In genomic region chr14:20209595-20209994, GRCh38 we compare ENCODE assay signal across 9 cellular contexts. TPM values are rescaled to one million over a fixed set of nuclear protein-coding genes. Genes with fewer than 3 reads are reported as not detected.
"Had no signal": no experiment of that assay in that cellular context is flagged by ENCODE, and none has a peak within 500 bp of the region (broad histone marks: within the 10 kb centered on the region; RNA-seq: fewer than 3 reads in every experiment).

No MANE protein-coding gene starts in this region.

- DNase-seq: IMR-90, KBM-7, KG1 had no signal

- ATAC-seq: HepG2 had no signal

- H3K27ac ChIP-seq: HL-60 had no signal

- H3K27ac Mint-ChIP-seq: IgD-negative memory B cell had no signal

- FAIRE-seq: HepG2, HTR-8/SVneo had no signal

- H3K4me3 Mint-ChIP-seq: IgD-negative memory B cell had no signal

- H3K4me1 Mint-ChIP-seq: IgD-negative memory B cell had no signal

- H3K36me3 Mint-ChIP-seq: IgD-negative memory B cell had no signal

RNA-seq across cellular contexts. Expression of gene OR11H6, which starts 13.9 kb away (rescaled TPM):
- total RNA-seq: HepG2, HT-29, HT1080, IMR-90 had no signal
- polyA plus RNA-seq: HepG2, IgD-negative memory B cell, IMR-90 had no signal

RNA-seq across cellular contexts. Expression of gene OR11G2, which starts 18.9 kb away (rescaled TPM):
- total RNA-seq: HepG2, HT-29, HT1080, IMR-90 had no signal
- polyA plus RNA-seq: HepG2, IgD-negative memory B cell, IMR-90 had no signal

RNA-seq across cellular contexts. Expression of gene OR11H7, which starts 19.2 kb away (rescaled TPM):
- total RNA-seq: HepG2, HT-29, HT1080, IMR-90 had no signal
- polyA plus RNA-seq: HepG2, IgD-negative memory B cell, IMR-90 had no signal

RNA-seq across cellular contexts. Expression of gene OR11H4, which starts 29.5 kb away (rescaled TPM):
- total RNA-seq: HepG2, HT-29, HT1080, IMR-90 had no signal
- polyA plus RNA-seq: HepG2, IgD-negative memory B cell, IMR-90 had no signal
